Comparison of ENCODE assay signal across 22 cellular contexts in genomic region chr7:32047801-32048200, GRCh38. TPM values are rescaled to one million over a fixed set of nuclear protein-coding genes. Genes with fewer than 3 reads are reported as not detected.
"Had no signal": no experiment of that assay in that cellular context is flagged by ENCODE, and none has a peak within 500 bp of the region (broad histone marks: within the 10 kb centered on the region; RNA-seq: fewer than 3 reads in every experiment).

No MANE protein-coding gene starts in this region.

- H3K36me3 Mint-ChIP-seq: naive thymus-derived CD8-positive, alpha-beta T cell; stimulated activated memory B cell treated with anti-CD40 and anti-IgM and Interleukin-4, amounts not matched to agents 10 μg/mL and 1 μg/mL and 100 μg/mL, for 72 hours had no signal

- H3K27me3 ChIP-seq: colonic mucosa, hepatocyte, neutrophil, tibial artery, upper lobe of left lung, uterus had no signal

- H3K27ac ChIP-seq: colonic mucosa, hepatocyte, neutrophil, tibial artery, upper lobe of left lung, uterus had no signal

- H3K27ac Mint-ChIP-seq: endodermal cell; naive thymus-derived CD8-positive, alpha-beta T cell; stimulated activated memory B cell treated with anti-CD40 and anti-IgM and Interleukin-4, amounts not matched to agents 10 μg/mL and 1 μg/mL and 100 μg/mL, for 72 hours; stimulated activated naive CD8-positive, alpha-beta T cell treated with anti-CD3 and anti-CD28 coated beads, Interleukin-15, Interleukin-2, amounts not matched to agents 100 ng/mL and 50 ng/mL, for 24 hours had no signal

- H3K4me1 Mint-ChIP-seq: stimulated activated memory B cell treated with anti-CD40 and anti-IgM and Interleukin-4, amounts not matched to agents 10 μg/mL and 1 μg/mL and 100 μg/mL, for 72 hours had no signal

- H3K27me3 Mint-ChIP-seq: naive thymus-derived CD8-positive, alpha-beta T cell; stimulated activated memory B cell treated with anti-CD40 and anti-IgM and Interleukin-4, amounts not matched to agents 10 μg/mL and 1 μg/mL and 100 μg/mL, for 72 hours; stimulated activated naive CD8-positive, alpha-beta T cell treated with anti-CD3 and anti-CD28 coated beads, Interleukin-15, Interleukin-2, amounts not matched to agents 100 ng/mL and 50 ng/mL, for 24 hours had no signal

- H3K4me1 ChIP-seq: colonic mucosa, upper lobe of left lung, uterus had no signal

- H2AFZ ChIP-seq: hepatocyte had no signal

- H3K4me3 ChIP-seq: colonic mucosa, hepatocyte, mucosa of descending colon, tibial artery, upper lobe of left lung, uterus had no signal

- FAIRE-seq: endothelial cell of umbilical vein, kidney had no signal

- H3K4me3 Mint-ChIP-seq: endodermal cell; naive thymus-derived CD8-positive, alpha-beta T cell; stimulated activated memory B cell treated with anti-CD40 and anti-IgM and Interleukin-4, amounts not matched to agents 10 μg/mL and 1 μg/mL and 100 μg/mL, for 72 hours; stimulated activated naive CD8-positive, alpha-beta T cell treated with anti-CD3 and anti-CD28 coated beads, Interleukin-15, Interleukin-2, amounts not matched to agents 100 ng/mL and 50 ng/mL, for 24 hours had no signal

- H3K4me2 ChIP-seq: hepatocyte had no signal

- H3K36me3 ChIP-seq: colonic mucosa, neutrophil, tibial artery, upper lobe of left lung, uterus had no signal

- DNase-seq: colonic mucosa; dermis blood vessel endothelial cell; endodermal cell; erythroblast; foreskin melanocyte; head of caudate nucleus; kidney; left cardiac atrium; mammary epithelial cell; mucosa of descending colon; naive thymus-derived CD8-positive, alpha-beta T cell; posterior cingulate gyrus; right cardiac atrium; stimulated activated CD4-positive, alpha-beta T cell treated with anti-CD3 and anti-CD28 coated beads, Interleukin-4, amount 100 ng/mL, for 24 hours; tibial artery; upper lobe of left lung; uterus had no signal

- H3K79me2 ChIP-seq: hepatocyte had no signal

- ATAC-seq: left cardiac atrium; mucosa of descending colon; naive thymus-derived CD8-positive, alpha-beta T cell; right cardiac atrium; stimulated activated memory B cell treated with anti-CD40 and anti-IgM and Interleukin-4, amounts not matched to agents 10 μg/mL and 1 μg/mL and 100 μg/mL, for 72 hours had no signal

- H3K9me3 Mint-ChIP-seq: endodermal cell; stimulated activated memory B cell treated with anti-CD40 and anti-IgM and Interleukin-4, amounts not matched to agents 10 μg/mL and 1 μg/mL and 100 μg/mL, for 72 hours; stimulated activated naive CD8-positive, alpha-beta T cell treated with anti-CD3 and anti-CD28 coated beads, Interleukin-15, Interleukin-2, amounts not matched to agents 100 ng/mL and 50 ng/mL, for 24 hours had no signal

- H3K9me3 ChIP-seq: colonic mucosa, mucosa of descending colon, neutrophil, tibial artery, upper lobe of left lung, uterus had no signal

RNA-seq across cellular contexts. Expression of gene PDE1C, which starts 22.4 kb away (rescaled TPM):
- total RNA-seq: naive thymus-derived CD8-positive, alpha-beta T cell had no signal
- polyA plus RNA-seq: naive thymus-derived CD8-positive, alpha-beta T cell had no signal
